In the genomic region with DNA sequence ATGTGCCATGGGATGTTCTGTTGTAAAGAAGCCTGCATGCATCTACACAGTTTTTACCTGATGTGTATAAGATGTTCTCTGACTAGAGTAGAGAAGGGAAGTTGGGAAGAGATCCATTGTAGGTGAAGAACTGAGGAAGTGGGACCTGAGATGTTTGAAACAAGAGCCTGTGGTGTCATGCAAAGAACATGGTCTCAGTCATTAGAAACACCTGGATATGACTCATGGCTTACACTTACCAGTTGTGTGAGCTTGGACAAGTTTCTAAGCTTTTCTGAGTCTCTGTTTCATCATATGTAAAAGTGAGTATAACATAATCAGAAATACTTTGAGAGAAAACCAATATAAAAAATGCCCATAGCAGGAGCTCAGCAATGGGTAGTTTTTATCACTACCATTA, we compare ENCODE assay signal across 20 cellular contexts.
"Had no signal": no experiment of that assay in that cellular context is flagged by ENCODE, and none has a peak within 500 bp of the region (broad histone marks: within the 10 kb centered on the region; RNA-seq: fewer than 3 reads in every experiment).

No MANE protein-coding gene starts in this region.

- ATAC-seq: gastrocnemius medialis, left cardiac atrium had no signal

- H3K27me3 Mint-ChIP-seq: activated naive CD8-positive, alpha-beta T cell treated with anti-CD3 and anti-CD28 coated beads for 36 hours; memory B cell had no signal

- H3K27ac ChIP-seq: colonic mucosa, gastrocnemius medialis, neutrophil, ovary, prostate gland, upper lobe of left lung had no signal

- H3K4me3 ChIP-seq: colonic mucosa, gastrocnemius medialis, ovary, prostate gland, upper lobe of left lung had no signal

- H3K9me3 ChIP-seq: colonic mucosa, gastrocnemius medialis, neutrophil, prostate gland had no signal

- H3K4me3 Mint-ChIP-seq: activated naive CD8-positive, alpha-beta T cell treated with anti-CD3 and anti-CD28 coated beads for 36 hours; activated T-cell treated with anti-CD3 and anti-CD28 coated beads, Interleukin-2, amount 50 U/mL, for 24 hours; memory B cell; nephron had no signal

- H3K4me1 Mint-ChIP-seq: activated naive CD8-positive, alpha-beta T cell treated with anti-CD3 and anti-CD28 coated beads for 36 hours; memory B cell; nephron had no signal

- DNase-seq: activated CD4-positive, alpha-beta T cell treated with anti-CD3 and anti-CD28 coated beads, Interleukin-2, amount 50 U/mL, for 1 hour; activated CD4-positive, CD25-positive, alpha-beta regulatory T cell treated with anti-CD3 and anti-CD28 coated beads, Interleukin-2, amount 50 U/mL, for 72 hours; activated naive CD4-positive, alpha-beta T cell treated with Interleukin-2 at 50 U/mL for 16 hours; activated naive CD8-positive, alpha-beta T cell treated with anti-CD3 and anti-CD28 coated beads for 36 hours; activated T-cell treated with anti-CD3 and anti-CD28 coated beads, Interleukin-2, amount 50 U/mL, for 24 hours; colonic mucosa; erythroblast; gastrocnemius medialis; hippocampal formation; left cardiac atrium; ovary; stimulated activated CD4-positive, alpha-beta T cell treated with anti-CD3 and anti-CD28 coated beads, Interleukin-2, amount 100 ng/mL, for 48 hours; stimulated activated CD8-positive, alpha-beta memory T cell treated with anti-CD3 and anti-CD28 coated beads, Interleukin-4, amount 100 ng/mL, for 48 hours; stimulated activated naive CD4-positive, alpha-beta T cell; T-helper 2 cell; upper lobe of left lung had no signal

- H3K27me3 ChIP-seq: colonic mucosa, gastrocnemius medialis, neutrophil, ovary, upper lobe of left lung had no signal

- H3K4me1 ChIP-seq: colonic mucosa, gastrocnemius medialis, prostate gland, upper lobe of left lung had no signal

- H3K27ac Mint-ChIP-seq: activated naive CD8-positive, alpha-beta T cell treated with anti-CD3 and anti-CD28 coated beads for 36 hours; activated T-cell treated with anti-CD3 and anti-CD28 coated beads, Interleukin-2, amount 50 U/mL, for 24 hours; memory B cell; nephron had no signal

- H3K36me3 ChIP-seq: colonic mucosa, gastrocnemius medialis, neutrophil, ovary, prostate gland, upper lobe of left lung had no signal
